In genomic region chr3:62723171-62723570, GRCh38 we compare ENCODE assay signal across 17 cellular contexts.
"Had no signal": no experiment of that assay in that cellular context is flagged by ENCODE, and none has a peak within 500 bp of the region (broad histone marks: within the 10 kb centered on the region; RNA-seq: fewer than 3 reads in every experiment).

No MANE protein-coding gene starts in this region.

- H3K9ac ChIP-seq: parathyroid adenoma had no signal

- H3K27me3 ChIP-seq: left lung, testis had no signal

- H3K27ac ChIP-seq: breast epithelium, esophagus squamous epithelium, left lung, parathyroid adenoma, testis had no signal

- H3K9me3 ChIP-seq: breast epithelium, esophagus squamous epithelium, left lung, testis had no signal

- H3K9me3 Mint-ChIP-seq: activated naive CD4-positive, alpha-beta T cell treated with anti-CD3 and anti-CD28 coated beads for 36 hours; activated naive CD8-positive, alpha-beta T cell treated with anti-CD3 and anti-CD28 coated beads, Interleukin-2, amount 50 U/mL, for 24 hours; stimulated activated naive CD8-positive, alpha-beta T cell treated with anti-CD3 and anti-CD28 coated beads, Interleukin-15, amount 100 ng/mL, for 72 hours had no signal

- H3K79me2 ChIP-seq: parathyroid adenoma had no signal

- H3K36me3 ChIP-seq: breast epithelium, esophagus squamous epithelium, left lung had no signal

- H3K4me3 Mint-ChIP-seq: activated naive CD4-positive, alpha-beta T cell treated with anti-CD3 and anti-CD28 coated beads for 36 hours; activated naive CD8-positive, alpha-beta T cell treated with anti-CD3 and anti-CD28 coated beads, Interleukin-2, amount 50 U/mL, for 24 hours; activated T-helper 17 cell treated with anti-CD3 and anti-CD28 coated beads, Interleukin-2, amount 50 U/mL, for 72 hours; immature natural killer cell; stimulated activated naive CD8-positive, alpha-beta T cell treated with anti-CD3 and anti-CD28 coated beads, Interleukin-15, amount 100 ng/mL, for 72 hours had no signal

- H2AFZ ChIP-seq: parathyroid adenoma had no signal

- H3K36me3 Mint-ChIP-seq: immature natural killer cell had no signal

- H3K27me3 Mint-ChIP-seq: stimulated activated naive CD8-positive, alpha-beta T cell treated with anti-CD3 and anti-CD28 coated beads, Interleukin-15, amount 100 ng/mL, for 72 hours had no signal

- H3K4me1 Mint-ChIP-seq: activated naive CD8-positive, alpha-beta T cell treated with anti-CD3 and anti-CD28 coated beads, Interleukin-2, amount 50 U/mL, for 24 hours; activated T-helper 17 cell treated with anti-CD3 and anti-CD28 coated beads, Interleukin-2, amount 50 U/mL, for 72 hours; immature natural killer cell; stimulated activated naive CD8-positive, alpha-beta T cell treated with anti-CD3 and anti-CD28 coated beads, Interleukin-15, amount 100 ng/mL, for 72 hours had no signal

- ATAC-seq: activated naive CD8-positive, alpha-beta T cell treated with anti-CD3 and anti-CD28 coated beads, Interleukin-2, amount 50 U/mL, for 24 hours; activated T-helper 17 cell treated with anti-CD3 and anti-CD28 coated beads, Interleukin-2, amount 50 U/mL, for 72 hours; left lung; stimulated activated naive CD8-positive, alpha-beta T cell treated with anti-CD3 and anti-CD28 coated beads, Interleukin-15, amount 100 ng/mL, for 72 hours had no signal

- H3K4me3 ChIP-seq: breast epithelium, esophagus squamous epithelium, left lung, testis had no signal

- H3K27ac Mint-ChIP-seq: activated naive CD4-positive, alpha-beta T cell treated with anti-CD3 and anti-CD28 coated beads for 36 hours; activated naive CD8-positive, alpha-beta T cell treated with anti-CD3 and anti-CD28 coated beads, Interleukin-2, amount 50 U/mL, for 24 hours; activated T-helper 17 cell treated with anti-CD3 and anti-CD28 coated beads, Interleukin-2, amount 50 U/mL, for 72 hours; immature natural killer cell; stimulated activated naive CD8-positive, alpha-beta T cell treated with anti-CD3 and anti-CD28 coated beads, Interleukin-15, amount 100 ng/mL, for 72 hours had no signal

- H3K4me1 ChIP-seq: breast epithelium, esophagus squamous epithelium, left lung, testis had no signal

- DNase-seq: activated CD4-positive, alpha-beta T cell treated with anti-CD3 and anti-CD28 coated beads, Interleukin-2, amount 50 U/mL, for 48 hours; activated CD4-positive, CD25-positive, alpha-beta regulatory T cell treated with anti-CD3 and anti-CD28 coated beads, Interleukin-2, amount 50 U/mL, for 72 hours; activated naive CD4-positive, alpha-beta T cell treated with anti-CD3 and anti-CD28 coated beads for 36 hours; activated naive CD8-positive, alpha-beta T cell treated with anti-CD3 and anti-CD28 coated beads, Interleukin-2, amount 50 U/mL, for 24 hours; aorta; effector CD8-positive, alpha-beta T cell; esophagus squamous epithelium; immature natural killer cell; left lung; mammary epithelial cell; stimulated activated CD4-positive, alpha-beta T cell treated with anti-CD3 and anti-CD28 coated beads, Interleukin-1b, Interleukin-23, amount 100 ng/mL, for 48 hours; stimulated activated naive CD8-positive, alpha-beta T cell treated with anti-CD3 and anti-CD28 coated beads, Interleukin-15, amount 100 ng/mL, for 72 hours; T-helper 9 cell; testis had no signal
